ENCODE assay signal across 25 cellular contexts in the genomic region with DNA sequence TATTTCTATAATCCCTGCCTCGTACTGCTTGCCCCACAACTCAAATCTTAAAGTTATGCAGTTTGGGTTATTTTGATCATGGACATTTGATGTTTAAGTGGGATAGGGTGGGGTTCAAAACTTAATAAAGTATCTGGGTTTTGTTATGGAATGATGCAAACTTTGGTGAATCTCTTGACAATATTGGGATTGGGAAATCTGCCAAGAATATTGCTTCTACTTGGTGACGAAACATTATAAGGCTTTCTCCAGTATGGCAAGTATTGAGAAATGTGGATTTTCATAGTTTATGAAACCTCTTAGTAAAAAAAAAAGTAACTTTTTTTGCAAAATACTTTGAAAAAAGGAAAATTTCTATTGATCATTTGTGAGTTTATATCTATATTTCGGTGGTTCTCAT.
DNase-seq lines count a peak whose midpoint lies in the region; ATAC-seq and TF ChIP-seq lines count a peak whose summit lies in the region.
"Had no signal": no experiment of that assay in that cellular context is flagged by ENCODE, and none has a peak within 500 bp of the region (broad histone marks: within the 10 kb centered on the region; RNA-seq: fewer than 3 reads in every experiment).

No MANE protein-coding gene starts in this region.

- H3K79me1 ChIP-seq in mesendoderm (ENCODE audit: low read length), result no peaks in the 10 kb centered on the region

- H3K27me3 Mint-ChIP-seq in MCF 10A (ENCODE audit: insufficient read depth, unreplicated experiment), result no peaks in the 10 kb centered on the region

- no peak overlapping the region for H4K5ac ChIP-seq in mesendoderm (ENCODE audit: low read length)

- no peak overlapping the region for H2AK5ac ChIP-seq in mesendoderm (ENCODE audit: low read length)

- ATAC-seq in GM21723 (IDR thresholded peaks at IDR 0.05; ENCODE audit: unreplicated experiment) (no peak), HG03025 (IDR thresholded peaks at IDR 0.05; ENCODE audit: low FRiP score, unreplicated experiment) (no peak)
- ATAC-seq: K562 had no signal

- no peak overlapping the region for H3K4ac ChIP-seq in mesendoderm (ENCODE audit: low read depth, low read length)

- no peaks in the 10 kb centered on the region for H3K36me3 Mint-ChIP-seq in MCF 10A (ENCODE audit: insufficient read depth, unreplicated experiment)

- DNase-seq in MCF 10A (ENCODE audit: unreplicated experiment), result peak; percentile 59
- DNase-seq in breast epithelium (ENCODE audit: low spot score in 2 of 2), result no peak
- DNase-seq in choroid plexus epithelial cell (ENCODE audit: low read depth), result peak; percentile 6
- peak; percentile 36 for DNase-seq in fibroblast of villous mesenchyme (ENCODE audit: low read depth)
- no peak for DNase-seq in mesendoderm
- DNase-seq: 8988T, ACHN, Calu3, DMS79 treated with DMSO at 0.1 percent for 48 hours, GF-D8, Kasumi-1, NCI-H1048, NCI-H1417, NCI-H1694, NCI-H2029 treated with DMSO at 0.1 percent for 48 hours, NCI-H2227 treated with DMSO at 0.1 percent for 48 hours, NCI-H526 treated with DMSO at 0.1 percent for 48 hours, OCI-M1, Peyer's patch, SIG-M5, SK-N-SH had no signal

- H3K4me1 Mint-ChIP-seq in MCF 10A (ENCODE audit: insufficient read depth, unreplicated experiment), result peaks cover 11% of the 10 kb centered on the region

- H3K9me3 Mint-ChIP-seq in MCF 10A (ENCODE audit: unreplicated experiment), result no peaks in the 10 kb centered on the region

- H3K79me2 ChIP-seq in mesendoderm (ENCODE audit: control insufficient read depth, insufficient read depth, low read length), result no peaks in the 10 kb centered on the region

- H3K9me3 ChIP-seq in breast epithelium (no peaks in the 10 kb centered on the region), subcutaneous abdominal adipose tissue (ENCODE audit: control insufficient read depth in 5 of 5, low read length in 5 of 5) (no peaks in the 10 kb centered on the region)
- H3K9me3 ChIP-seq: Peyer's patch, SK-N-SH had no signal

- H2BK15ac ChIP-seq in mesendoderm (replicated peaks; ENCODE audit: low read depth), result no peak overlapping the region

- H3K27me3 ChIP-seq in breast epithelium (no peaks in the 10 kb centered on the region), subcutaneous abdominal adipose tissue (ENCODE audit: control insufficient read depth in 5 of 5, insufficient read depth in 4 of 5, low read length in 5 of 5) (no peaks in the 10 kb centered on the region), mesendoderm (ENCODE audit: insufficient read depth, low read length, poor library complexity) (no peaks in the 10 kb centered on the region)
- H3K27me3 ChIP-seq: Peyer's patch had no signal

- H3K4me2 ChIP-seq in mesendoderm (ENCODE audit: low read length), result no peak overlapping the region
- H3K4me2 ChIP-seq: SK-N-SH had no signal

- H4K8ac ChIP-seq in mesendoderm (ENCODE audit: low read depth, low read length), result no peak overlapping the region

- no peak overlapping the region for H3K56ac ChIP-seq in mesendoderm (ENCODE audit: low read length)

- BruUV-seq in MCF 10A (replicated peaks; lab: Mats Ljungman, UMichigan), result no TSS peak

- no peak overlapping the region for H3K4me3 Mint-ChIP-seq in MCF 10A (ENCODE audit: unreplicated experiment)

- no peak overlapping the region for H3K27ac ChIP-seq in breast epithelium
- peak overlapping the region; percentile 50 for H3K27ac ChIP-seq in subcutaneous abdominal adipose tissue (ENCODE audit: low read depth, low read length)
- no peak overlapping the region for H3K27ac ChIP-seq in mesendoderm (ENCODE audit: low read depth, low read length)
- H3K27ac ChIP-seq: Peyer's patch had no signal

- no peak overlapping the region for H3K27ac Mint-ChIP-seq in MCF 10A (ENCODE audit: low read depth, unreplicated experiment)

- CTCF ChIA-PET in MCF 10A (lab: Yijun Ruan, JAX), result no interaction called here

- intact Hi-C loops in MCF 10A (cut with micrococcal nuclease), result no loop called here
- intact Hi-C loops in breast epithelium (cut with DNase I; ENCODE audit: low total_unique reads), result no loop called here

- H3K9ac ChIP-seq in subcutaneous abdominal adipose tissue (ENCODE audit: low read length in 5 of 5) (no peak overlapping the region), mesendoderm (ENCODE audit: low read length) (no peak overlapping the region)
- H3K9ac ChIP-seq: SK-N-SH had no signal

- WGBS in mesendoderm (ENCODE audit: extremely low coverage, insufficient coverage, low lambda C conversion rate), result no CpG with 5 or more reads among the region's 3 CpGs

- no peak for TF ChIP-seq POLR2A in breast epithelium (IDR thresholded peaks at IDR 0.05)

- no peak overlapping the region for H2BK5ac ChIP-seq in mesendoderm (ENCODE audit: low read length)

- H3K18ac ChIP-seq in mesendoderm (ENCODE audit: low read length), result no peak overlapping the region

- H3K23ac ChIP-seq in mesendoderm (ENCODE audit: low read length), result no peak overlapping the region

- no peak overlapping the region for H2BK120ac ChIP-seq in mesendoderm (ENCODE audit: low read depth, low read length)

- POLR2A ChIA-PET in MCF 10A (lab: Yijun Ruan, JAX), result no interaction called here

- no peaks in the 10 kb centered on the region for H3K36me3 ChIP-seq in breast epithelium
- no peaks in the 10 kb centered on the region for H3K36me3 ChIP-seq in subcutaneous abdominal adipose tissue (ENCODE audit: control insufficient read depth in 5 of 5, insufficient read depth in 5 of 5, low read length in 5 of 5)
- H3K36me3 ChIP-seq in mesendoderm (ENCODE audit: control insufficient read depth, insufficient read depth, low read length), result no peaks in the 10 kb centered on the region
- H3K36me3 ChIP-seq: Peyer's patch had no signal

- TF ChIP-seq CTCF in MCF 10A (IDR thresholded peaks at IDR 0.05; ENCODE audit: unreplicated experiment), result no peak
- no peak for TF ChIP-seq CTCF in breast epithelium (IDR thresholded peaks at IDR 0.05)
- TF ChIP-seq CTCF in choroid plexus epithelial cell (conservative IDR thresholded peaks at IDR 0.05; ENCODE audit: low read depth, low read length), result no peak
- TF ChIP-seq CTCF in fibroblast of villous mesenchyme (IDR thresholded peaks at IDR 0.05; ENCODE audit: insufficient read depth, low read depth, low read length), result no peak

- H3K4me3 ChIP-seq in breast epithelium (no peak overlapping the region), choroid plexus epithelial cell (ENCODE audit: low read depth, low read length) (no peak overlapping the region), fibroblast of villous mesenchyme (ENCODE audit: low read depth, low read length) (no peak overlapping the region), subcutaneous abdominal adipose tissue (ENCODE audit: low read depth in 1 of 5, low read length in 5 of 5) (no peak overlapping the region), mesendoderm (ENCODE audit: low read length) (no peak overlapping the region)
- H3K4me3 ChIP-seq: K562, Peyer's patch had no signal

- H3K4me1 ChIP-seq in breast epithelium (no peaks in the 10 kb centered on the region), subcutaneous abdominal adipose tissue (ENCODE audit: control insufficient read depth in 5 of 5, insufficient read depth in 5 of 5, low read length in 5 of 5) (peaks cover 0 to 17% (median 5%) of the 10 kb centered on the region in 5 donors), mesendoderm (ENCODE audit: control insufficient read depth, low read depth, low read length) (no peaks in the 10 kb centered on the region)
- H3K4me1 ChIP-seq: Peyer's patch had no signal

Comparison
In these comparisons a context has a peak if more than half of its experiments do, and no peak if none do; other contexts are left out.
1. DNase-seq: peak in MCF 10A (single experiment), choroid plexus epithelial cell (single experiment) and fibroblast of villous mesenchyme (single experiment); none in breast epithelium (0 of 2) and mesendoderm (single experiment).